ENCODE assay signal across 8 cellular contexts in the genomic region with DNA sequence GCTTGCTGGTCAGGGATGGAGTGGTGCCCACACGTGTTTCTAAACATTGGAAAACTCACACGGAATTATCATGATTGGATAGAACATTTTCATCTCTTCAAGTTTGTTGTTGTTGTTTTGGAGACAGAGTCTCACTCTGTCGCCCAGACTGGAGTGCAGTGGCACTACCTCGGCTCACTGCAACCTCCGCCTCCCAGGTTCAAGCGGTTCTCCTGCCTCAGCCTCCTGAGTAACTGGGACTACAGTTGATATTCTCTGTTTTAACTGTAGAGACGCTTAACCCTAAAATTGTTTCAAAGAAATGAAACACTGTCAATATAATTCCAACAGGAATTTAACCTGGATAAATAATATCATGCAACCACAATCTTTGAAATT. TPM values are rescaled to one million over a fixed set of nuclear protein-coding genes. Genes with fewer than 3 reads are reported as not detected.
A peak's percentile ranks its signal among the peaks of the same experiment; 100 is the strongest.
DNase-seq lines count a peak whose midpoint lies in the region; ATAC-seq, FAIRE-seq and TF ChIP-seq lines count a peak whose summit lies in the region.
"Not testable (repeated sequence)": the region's sequence is repeated elsewhere in the genome, so short reads cannot be mapped to it uniquely, and the experiment has no call there.

No MANE protein-coding gene starts in this region.

- not testable (repeated sequence) for H2AK9ac ChIP-seq in IMR-90 (replicated peaks; ENCODE audit: low read depth, low read length, poor library complexity)

- not testable (repeated sequence) for DNase-seq in DND-41; IMR-90; WERI-Rb-1; GM12878 (ENCODE audit: low read depth, low spot score); fibroblast of mammary gland (ENCODE audit: low read depth); memory B cell (ENCODE audit: low spot score in 2 of 2); psoas muscle

- no CpG with 5 or more reads among the region's 7 CpGs for WGBS in IMR-90 (ENCODE audit: extremely low coverage in 2 of 2, insufficient read length in 1 of 2), 2 experiments
- WGBS in GM12878 (ENCODE audit: insufficient coverage, insufficient replicate concordance, low lambda C conversion rate, missing lambda C conversion rate): 70% methylated on average over 7 of the region's 7 CpGs
- WGBS in psoas muscle, 3 donors: 69 to 71% (median 71%) methylated on average over 7 of the region's 7 CpGs
- 60% methylated on average over 7 of the region's 7 CpGs for WGBS in urinary bladder

- not testable (repeated sequence) for ATAC-seq in DND-41 (ENCODE audit: insufficient read depth, low read depth); IMR-90 (ENCODE audit: low read depth); GM12878; memory B cell (ENCODE audit: low read depth)
- ATAC-seq in psoas muscle: peak in 1 of 4 donors; percentile 1

- not testable (repeated sequence) for TF ChIP-seq RAD21 in IMR-90 (IDR thresholded peaks at IDR 0.05; ENCODE audit: low read length); GM12878 (IDR thresholded peaks at IDR 0.05; ENCODE audit: insufficient read depth, low read depth, low read length)

- H3K23ac ChIP-seq in IMR-90 (ENCODE audit: low read depth, low read length): not testable (repeated sequence)

- peaks cover 11% of the 10 kb centered on the region for H3K27me3 ChIP-seq in DND-41 (ENCODE audit: insufficient read depth, low read length, poor library complexity)
- H3K27me3 ChIP-seq in IMR-90 (ENCODE audit: control insufficient read depth, insufficient read depth, low read length); WERI-Rb-1 (ENCODE audit: insufficient read depth, low read depth, severe bottlenecking); GM12878 (replicated peaks in 1 of 2; ENCODE audit: control insufficient read depth in 2 of 2, insufficient read depth in 2 of 2, low read length in 1 of 2); psoas muscle (ENCODE audit: insufficient read depth in 3 of 3, low read length in 2 of 3): not testable (repeated sequence)

- H3K14ac ChIP-seq in IMR-90 (replicated peaks; ENCODE audit: low read depth, low read length): peak overlapping the region; percentile 43

- dilution Hi-C loops in IMR-90 (cut with HindIII; ENCODE audit: low sequenced_read_pairs, unreplicated experiment): not testable (repeated sequence)

- H2BK15ac ChIP-seq in IMR-90 (ENCODE audit: low read depth, low read length): 0 out of 3 replicates have a peak overlapping the region, but pooled peaks have one; percentile 8

- H3K79me1 ChIP-seq in IMR-90 (ENCODE audit: low read depth in 1 of 2, low read length in 2 of 2): not testable (repeated sequence)

- peak overlapping the region; percentile 77 for H3K4me2 ChIP-seq in DND-41 (ENCODE audit: insufficient read depth, low read length)
- peak overlapping the region; percentile 86 for H3K4me2 ChIP-seq in IMR-90 (ENCODE audit: low read depth, low read length)
- peak overlapping the region; percentile 86 for H3K4me2 ChIP-seq in GM12878 (ENCODE audit: control insufficient read depth, insufficient read depth)

- peak overlapping the region; percentile 92 to 93 for H4K8ac ChIP-seq in IMR-90 (ENCODE audit: low read depth in 2 of 2, low read length in 2 of 2)

- RAD21 ChIA-PET in GM12878 (lab: Charles Lee; ENCODE audit: unreplicated experiment): not testable (repeated sequence)

- not testable (repeated sequence) for H3K9me1 ChIP-seq in IMR-90 (ENCODE audit: insufficient read depth, low read length)

- CTCF ChIA-PET in IMR-90 (lab: Yijun Ruan, JAX) (interaction anchor here (1.0 kb wide), 1 partner anchor 250 kb away, joined by 3 read pairs; no protein-coding TSS in a partner anchor), GM12878 (lab: Yijun Ruan, JAX) (interaction anchor here (0.8 to 1.6 kb wide), 6 partner anchors 15 to 252 kb away, joined by 3 to 5 read pairs (median 3); no protein-coding TSS in a partner anchor)

- BruUV-seq in IMR-90 (replicated peaks; lab: Mats Ljungman, UMichigan); GM12878 (replicated peaks; lab: Mats Ljungman, UMichigan): not testable (repeated sequence)

- H2BK120ac ChIP-seq in IMR-90 (ENCODE audit: low read depth, low read length): not testable (repeated sequence)

- SMC1A ChIA-PET in GM12878 (lab: Charles Lee; ENCODE audit: uncharacterized antibody, unreplicated experiment): interaction anchor here (1.0 kb wide), 1 partner anchor 15 kb away, joined by 3 read pairs; no protein-coding TSS in a partner anchor

- H3K4me3 ChIP-seq in DND-41 (ENCODE audit: low read depth in 1 of 2, low read length in 2 of 2) (peak overlapping the region; percentile 47 to 67; a peak in 3 of 4 replicates), IMR-90 (ENCODE audit: insufficient read depth, low read depth, low read length) (peak overlapping the region; percentile 77), WERI-Rb-1 (ENCODE audit: low read depth, low read length) (peak overlapping the region; percentile 96), GM12878 (peak overlapping the region; percentile 99), fibroblast of mammary gland (ENCODE audit: control insufficient read depth, low read depth, low read length) (peak overlapping the region; percentile 90), psoas muscle (peak overlapping the region; percentile 93), urinary bladder (ENCODE audit: low read depth, low read length) (peak overlapping the region; percentile 69)

- peak overlapping the region; percentile 88 for H4K5ac ChIP-seq in IMR-90 (ENCODE audit: low read depth, low read length)

- H2AFZ ChIP-seq in DND-41 (ENCODE audit: low read depth, low read length) (peak overlapping the region; percentile 96), IMR-90 (replicated peaks; ENCODE audit: low read length, poor library complexity) (peak overlapping the region; percentile 86), GM12878 (ENCODE audit: control insufficient read depth, low read depth, low read length) (peak overlapping the region; percentile 100)

- H3K56ac ChIP-seq in IMR-90 (ENCODE audit: extremely low read depth, insufficient read depth, low read length): peak overlapping the region; percentile 25; the same call in 1 of the 2 replicates

- intact Hi-C loops in IMR-90 (cut with micrococcal nuclease); GM12878 (cut with micrococcal nuclease; ENCODE audit: unreplicated experiment): not testable (repeated sequence)
- intact Hi-C loops in psoas muscle (cut with DNase I): loop anchor here in 1 of 2 donors (5.0 kb wide), 1 partner anchor 61 kb away; no protein-coding TSS in a partner anchor

- TF ChIP-seq POLR2A in IMR-90 (IDR thresholded peaks at IDR 0.05; ENCODE audit: low read depth, low read length); GM12878 (IDR thresholded peaks at IDR 0.05; ENCODE audit: low read depth, low read length): not testable (repeated sequence)

- H3K4me1 Mint-ChIP-seq in memory B cell: not testable (repeated sequence)

- H3K4me3 Mint-ChIP-seq in memory B cell: peak overlapping the region; percentile 97

- H3K4ac ChIP-seq in IMR-90 (ENCODE audit: low read depth, low read length): peak overlapping the region; percentile 30; the same call in 1 of the 2 replicates

- H3K79me2 ChIP-seq in DND-41 (ENCODE audit: insufficient read depth, low read length) (peaks cover 43% of the 10 kb centered on the region), GM12878 (ENCODE audit: control insufficient read depth, insufficient read depth, low read length) (peaks cover 44% of the 10 kb centered on the region)

- H3K9ac ChIP-seq in DND-41 (ENCODE audit: low read depth, low read length): peak overlapping the region; percentile 66; the same call in 1 of the 2 replicates
- not testable (repeated sequence) for H3K9ac ChIP-seq in IMR-90 (ENCODE audit: low read depth, low read length)
- H3K9ac ChIP-seq in GM12878 (ENCODE audit: control insufficient read depth, insufficient read depth, low read length): peak overlapping the region; percentile 94; the same call in 1 of the 2 replicates

- H3K18ac ChIP-seq in IMR-90 (ENCODE audit: low read depth, low read length): not testable (repeated sequence)

- not testable (repeated sequence) for H4K20me1 ChIP-seq in DND-41 (ENCODE audit: insufficient read depth, low read length); IMR-90 (ENCODE audit: insufficient read depth, low read length); GM12878 (ENCODE audit: control insufficient read depth, insufficient read depth)

- not testable (repeated sequence) for TF ChIP-seq EP300 in GM12878 (IDR thresholded peaks at IDR 0.05; ENCODE audit: borderline replicate concordance in 1 of 2, control insufficient read depth in 1 of 2, low read depth in 2 of 2, low read length in 2 of 2)

- not testable (repeated sequence) for H2BK20ac ChIP-seq in IMR-90 (ENCODE audit: low read depth, low read length)

- H3K4me1 ChIP-seq in DND-41 (ENCODE audit: insufficient read depth, low read length) (peaks cover 17% of the 10 kb centered on the region; the same call in 1 of the 2 replicates), psoas muscle (peaks cover 28% of the 10 kb centered on the region)
- H3K4me1 ChIP-seq in IMR-90 (ENCODE audit: control insufficient read depth, insufficient read depth, low read length); GM12878 (ENCODE audit: control insufficient read depth, insufficient read depth, low read length); urinary bladder (ENCODE audit: insufficient read depth): not testable (repeated sequence)

- H3K27ac Mint-ChIP-seq in memory B cell: peak overlapping the region; percentile 95

- FAIRE-seq in GM12878 (lab: Jason Lieb, UNC): not testable (repeated sequence)

- in situ Hi-C loops in IMR-90 (cut with MboI; ENCODE audit: low sequenced_read_pairs); GM12878 (cut with MboI): not testable (repeated sequence)

- not testable (repeated sequence) for H2AK5ac ChIP-seq in IMR-90 (ENCODE audit: low read depth, low read length)

- POLR2A ChIA-PET in IMR-90 (lab: Charles Lee; ENCODE audit: unreplicated experiment) (interaction anchor here (0.6 kb wide), 1 partner anchor 33 kb away, joined by 3 read pairs; no protein-coding TSS in a partner anchor), GM12878 (lab: Charles Lee) (interaction anchor here (0.8 kb wide), 1 partner anchor 17 kb away, joined by 3 read pairs; no protein-coding TSS in a partner anchor)

- H3K27ac ChIP-seq in DND-41 (ENCODE audit: low read length) (peak overlapping the region; percentile 53), psoas muscle (peak overlapping the region; percentile 85)
- H3K27ac ChIP-seq in IMR-90 (ENCODE audit: insufficient read depth, low read length); WERI-Rb-1; GM12878 (ENCODE audit: control insufficient read depth, insufficient read depth); urinary bladder (ENCODE audit: low read depth): not testable (repeated sequence)

- not testable (repeated sequence) for H3K36me3 Mint-ChIP-seq in memory B cell

- not testable (repeated sequence) for H3K9me3 ChIP-seq in DND-41 (ENCODE audit: insufficient read depth, low read length, severe bottlenecking); IMR-90 (ENCODE audit: control insufficient read depth, insufficient read depth, low read length); WERI-Rb-1 (ENCODE audit: severe bottlenecking); GM12878 (replicated peaks; ENCODE audit: control insufficient read depth, insufficient read depth, low read length); psoas muscle

- H3K27me3 Mint-ChIP-seq in memory B cell: not testable (repeated sequence)

- H3K36me3 ChIP-seq in DND-41 (ENCODE audit: insufficient read depth, low read length); IMR-90 (ENCODE audit: control insufficient read depth, insufficient read depth, low read length); WERI-Rb-1; GM12878 (ENCODE audit: control insufficient read depth in 2 of 2, insufficient read depth in 2 of 2, low read length in 1 of 2); psoas muscle (ENCODE audit: insufficient read depth in 1 of 2, low read depth in 1 of 2); urinary bladder (ENCODE audit: insufficient read depth): not testable (repeated sequence)

- H2BK5ac ChIP-seq in IMR-90 (ENCODE audit: low read depth, low read length, poor library complexity, severe bottlenecking): not testable (repeated sequence)

- not testable (repeated sequence) for TF ChIP-seq CTCF in DND-41 (IDR thresholded peaks at IDR 0.05; ENCODE audit: borderline replicate concordance, extremely low read depth, low read length, poor library complexity, severe bottlenecking); IMR-90 (conservative IDR thresholded peaks at IDR 0.05; ENCODE audit: low read depth, low read length); WERI-Rb-1 (IDR thresholded peaks at IDR 0.05; ENCODE audit: low read depth, low read length); GM12878 (IDR thresholded peaks at IDR 0.05 in 2 of 3, conservative IDR thresholded peaks at IDR 0.05 in 1 of 3; ENCODE audit: control insufficient read depth in 2 of 3, extremely low read depth in 1 of 3, insufficient read depth in 1 of 3, low read depth in 3 of 3, low read length in 3 of 3); fibroblast of mammary gland (conservative IDR thresholded peaks at IDR 0.05; ENCODE audit: control insufficient read depth, insufficient read depth, low read depth, low read length); psoas muscle (IDR thresholded peaks at IDR 0.05)

- not testable (repeated sequence) for H3K9me3 Mint-ChIP-seq in memory B cell

- H4K91ac ChIP-seq in IMR-90 (ENCODE audit: insufficient read depth, low read depth, low read length): not testable (repeated sequence)

RNA-seq across cellular contexts. Expression of a gene that starts 0.6 kb away (rescaled TPM):
- total RNA-seq in IMR-90 (2012; rRNA removed) (9.3 and 15.0 TPM in 2 replicates), GM12878 (2014; rRNA removed) (8.1 and 9.0 TPM in 2 replicates), GM12878 (2014; rRNA removed; fragmentation: Illumina TruSeq; extraction: Trizol) (17.4 and 20.1 TPM in 2 replicates), GM12878 (2021) (17.5 and 21.5 TPM in 2 replicates), psoas muscle (1 to 10 TPM; 6.0 to 6.5 (median 6.3) TPM), urinary bladder (33.3 TPM)
- polyA plus RNA-seq in IMR-90 (2012; rRNA removed) (16.5 and 17.4 TPM in 2 replicates), GM12878 (2011; rRNA removed) (33.7 and 56.7 TPM in 2 replicates), GM12878 (2014; fragmentation: Illumina TruSeq; extraction: Trizol) (36.4 and 46.9 TPM in 2 replicates), GM12878 (2014; fragmentation: Nextera tagmentation; extraction: Ambion mirVana) (10 to 100 TPM; 31.3 to 43.5 TPM), GM12878 (2014; rRNA removed) (19.2 and 21.6 TPM in 2 replicates), GM12878 (2016; fragmentation: Nextera tagmentation; extraction: Ambion mirVana) (10 to 100 TPM; 33.0 to 35.8 TPM), psoas muscle (1 to 10 TPM; 3.7 to 6.3 (median 5.6) TPM), urinary bladder (21.9 TPM)
- polyA plus RNA-seq in IMR-90 (2012; cell fraction: cytosol; rRNA removed): 2.3 and 3.0 TPM in 2 replicates
- 3.8 and 40.0 TPM in 2 replicates for polyA plus RNA-seq in IMR-90 (2012; cell fraction: nucleus; rRNA removed; ENCODE audit: low replicate concordance)
- total RNA-seq in GM12878 (2013; cell fraction: nucleolus; rRNA removed): 41.6 and 43.2 TPM in 2 replicates
- polyA plus RNA-seq in GM12878 (2011; ENCODE audit: low read depth): 10.4 TPM
- 12.8 and 14.7 TPM in 2 replicates for polyA plus RNA-seq in GM12878 (2011; cell fraction: cytosol; rRNA removed)
- 21.7 and 30.6 TPM in 2 replicates for polyA plus RNA-seq in GM12878 (2011; cell fraction: nucleus; rRNA removed)
- polyA plus RNA-seq in GM12878 (2012): 20.7 and 21.4 TPM in 2 replicates
- polyA minus RNA-seq in GM12878 (2011; rRNA and poly(A)+ RNA removed): 17.1 and 23.0 TPM in 2 replicates
- 7.6 and 9.1 TPM in 2 replicates for polyA minus RNA-seq in GM12878 (2011; cell fraction: cytosol; rRNA and poly(A)+ RNA removed)
- polyA minus RNA-seq in GM12878 (2011; cell fraction: nucleus; rRNA and poly(A)+ RNA removed): 29.9 and 30.5 TPM in 2 replicates
